ENCODE assay signal across 9 cellular contexts in genomic region chr1:165444897-165445370, GRCh38. TPM values are rescaled to one million over a fixed set of nuclear protein-coding genes. Genes with fewer than 3 reads are reported as not detected.
DNase-seq lines count a peak whose midpoint lies in the region; ATAC-seq and TF ChIP-seq lines count a peak whose summit lies in the region.
"Had no signal": no experiment of that assay in that cellular context is flagged by ENCODE, and none has a peak within 500 bp of the region (broad histone marks: within the 10 kb centered on the region; RNA-seq: fewer than 3 reads in every experiment).

TSS of gene RXRG (minus strand) at chr1:165445126. CDS start at chr1:165444893, 233 bp downstream.

- no peak for TF ChIP-seq CTCF in RWPE2 (IDR thresholded peaks at IDR 0.05; ENCODE audit: poor library complexity, severe bottlenecking)
- no peak for TF ChIP-seq CTCF in esophagus squamous epithelium (IDR thresholded peaks at IDR 0.05)

- CTCF ChIA-PET in HEK293T (lab: Yijun Ruan, JAX), result no interaction called here

- POLR2A ChIA-PET in HEK293T (lab: Yijun Ruan, JAX), result no interaction called here

- H4K8ac ChIP-seq in neuronal stem cell (ENCODE audit: low read depth, low read length), result no peak within 1 kb of the TSS

- no peak within 1 kb of the TSS for H4K91ac ChIP-seq in neuronal stem cell (ENCODE audit: low read depth, low read length, poor library complexity)

- H3K79me1 ChIP-seq in neuronal stem cell (ENCODE audit: low read depth, low read length), result no peaks in the 10 kb centered on the region

- H3K9ac ChIP-seq in neuronal stem cell (ENCODE audit: low read depth, low read length, poor library complexity), result peak within 1 kb of the TSS; percentile 26

- no peak within 1 kb of the TSS for H3K27ac ChIP-seq in RWPE2 (ENCODE audit: poor library complexity, severe bottlenecking)
- no peak within 1 kb of the TSS for H3K27ac ChIP-seq in esophagus squamous epithelium
- no peak within 1 kb of the TSS for H3K27ac ChIP-seq in neuronal stem cell (replicated peaks; ENCODE audit: low read length)

- H3K9me3 ChIP-seq in RWPE2 (ENCODE audit: severe bottlenecking) (no peaks in the 10 kb centered on the region), esophagus squamous epithelium (no peaks in the 10 kb centered on the region), neuronal stem cell (replicated peaks in 1 of 2; ENCODE audit: control insufficient read depth in 2 of 2, insufficient read depth in 1 of 2, low read depth in 1 of 2, low read length in 2 of 2) (no peaks in the 10 kb centered on the region)

- no peaks in the 10 kb centered on the region for H3K4me1 Mint-ChIP-seq in stimulated activated memory B cell treated with anti-CD40 and anti-IgM and Interleukin-4, amounts not matched to agents 10 μg/mL and 1 μg/mL and 100 μg/mL, for 72 hours

- no peak within 1 kb of the TSS for H3K4ac ChIP-seq in neuronal stem cell (ENCODE audit: low read length)

- H3K14ac ChIP-seq in neuronal stem cell (ENCODE audit: low read length), result peak within 1 kb of the TSS; percentile 39

- H3K4me1 ChIP-seq in RWPE2 (ENCODE audit: insufficient read depth, poor library complexity, severe bottlenecking) (no peaks in the 10 kb centered on the region), esophagus squamous epithelium (peaks cover 3 to 14% (median 13%) of the 10 kb centered on the region in 3 donors), neuronal stem cell (ENCODE audit: control insufficient read depth in 2 of 2, insufficient read depth in 1 of 2, low read depth in 1 of 2, low read length in 2 of 2) (peaks cover 0 to 21% of the 10 kb centered on the region in 2 donors)

- peak within 1 kb of the TSS; percentile 69 for H3K4me2 ChIP-seq in neuronal stem cell (ENCODE audit: insufficient read depth, low read length, poor library complexity, severe bottlenecking)

- H2BK5ac ChIP-seq in neuronal stem cell (ENCODE audit: low read length), result no peak within 1 kb of the TSS

- intact Hi-C loops in esophagus squamous epithelium (cut with DNase I), result no loop called here

- no peak within 1 kb of the TSS for H3K4me3 Mint-ChIP-seq in stimulated activated memory B cell treated with anti-CD40 and anti-IgM and Interleukin-4, amounts not matched to agents 10 μg/mL and 1 μg/mL and 100 μg/mL, for 72 hours
- H3K4me3 Mint-ChIP-seq: brain had no signal

- no peak within 1 kb of the TSS for H3K4me3 ChIP-seq in RWPE2 (ENCODE audit: severe bottlenecking)
- H3K4me3 ChIP-seq in esophagus squamous epithelium, result peak within 1 kb of the TSS in 3 of 4 donors; percentile 30 to 60 (median 37)
- H3K4me3 ChIP-seq in neuronal stem cell (ENCODE audit: low read length in 2 of 2), result no peak within 1 kb of the TSS

- H2BK120ac ChIP-seq in neuronal stem cell (ENCODE audit: low read depth, low read length), result no peak within 1 kb of the TSS

- no peak within 1 kb of the TSS for H2AK5ac ChIP-seq in neuronal stem cell (ENCODE audit: low read depth, low read length)

- DNase-seq in HEK293T (ENCODE audit: extremely low spot score) (peak; percentile 60), RWPE2 (ENCODE audit: low spot score) (no peak), esophagus squamous epithelium (lab: John Stamatoyannopoulos, UW) (no peak), neuronal stem cell (ENCODE audit: low spot score) (peak; percentile 52), SKM-1 (lab: John Stamatoyannopoulos, UW; ENCODE audit: unreplicated experiment) (no peak), OCI-M2 (lab: John Stamatoyannopoulos, UW; ENCODE audit: unreplicated experiment) (no peak)

- H3K18ac ChIP-seq in neuronal stem cell (ENCODE audit: low read length), result peak within 1 kb of the TSS; percentile 63

- H3K36me3 ChIP-seq in RWPE2 (ENCODE audit: low read depth), result no peaks in the 10 kb centered on the region
- H3K36me3 ChIP-seq in esophagus squamous epithelium, result no peaks in the 10 kb centered on the region
- no peaks in the 10 kb centered on the region for H3K36me3 ChIP-seq in neuronal stem cell (replicated peaks in 1 of 2; ENCODE audit: control insufficient read depth in 2 of 2, insufficient read depth in 2 of 2, low read length in 2 of 2)

- no peaks in the 10 kb centered on the region for H3K36me3 Mint-ChIP-seq in stimulated activated memory B cell treated with anti-CD40 and anti-IgM and Interleukin-4, amounts not matched to agents 10 μg/mL and 1 μg/mL and 100 μg/mL, for 72 hours
- H3K36me3 Mint-ChIP-seq: brain had no signal

- H3K9me3 Mint-ChIP-seq in stimulated activated memory B cell treated with anti-CD40 and anti-IgM and Interleukin-4, amounts not matched to agents 10 μg/mL and 1 μg/mL and 100 μg/mL, for 72 hours, result peaks cover 3% of the 10 kb centered on the region
- H3K9me3 Mint-ChIP-seq: brain had no signal

- TF ChIP-seq POLR2A in esophagus squamous epithelium (IDR thresholded peaks at IDR 0.05), result no peak

- H3K27ac Mint-ChIP-seq in stimulated activated memory B cell treated with anti-CD40 and anti-IgM and Interleukin-4, amounts not matched to agents 10 μg/mL and 1 μg/mL and 100 μg/mL, for 72 hours, result no peak within 1 kb of the TSS
- H3K27ac Mint-ChIP-seq: brain had no signal

- peaks cover 6% of the 10 kb centered on the region for H3K27me3 Mint-ChIP-seq in stimulated activated memory B cell treated with anti-CD40 and anti-IgM and Interleukin-4, amounts not matched to agents 10 μg/mL and 1 μg/mL and 100 μg/mL, for 72 hours

- H2BK12ac ChIP-seq in neuronal stem cell (ENCODE audit: low read length), result no peak within 1 kb of the TSS

- WGBS in esophagus squamous epithelium, 2 donors, result 4 to 6% methylated on average over 10 to 13 of the region's 33 CpGs
- no CpG with 5 or more reads among the region's 33 CpGs for WGBS in neuronal stem cell (ENCODE audit: extremely low coverage in 2 of 2, insufficient read length in 2 of 2, insufficient replicate concordance in 1 of 2), 2 donors

- H2AFZ ChIP-seq in neuronal stem cell (ENCODE audit: low read length), result peak within 1 kb of the TSS; percentile 79

- no peak within 1 kb of the TSS for H2BK15ac ChIP-seq in neuronal stem cell (ENCODE audit: low read length)

- peak; percentile 56; the same call in 2 of the 3 replicates for ATAC-seq in RWPE2 (ENCODE audit: low read depth)
- ATAC-seq in GM21737 (IDR thresholded peaks at IDR 0.05; ENCODE audit: unreplicated experiment), result no peak
- no peak for ATAC-seq in stimulated activated memory B cell treated with anti-CD40 and anti-IgM and Interleukin-4, amounts not matched to agents 10 μg/mL and 1 μg/mL and 100 μg/mL, for 72 hours

- H3K27me3 ChIP-seq in RWPE2 (ENCODE audit: insufficient read depth, poor library complexity, severe bottlenecking), result peaks cover 40% of the 10 kb centered on the region
- H3K27me3 ChIP-seq in esophagus squamous epithelium, result peaks cover 0 to 88% (median 0%) of the 10 kb centered on the region in 4 donors
- H3K27me3 ChIP-seq in neuronal stem cell (ENCODE audit: control insufficient read depth in 3 of 3, insufficient read depth in 3 of 3, low read depth in 1 of 3, low read length in 3 of 3), result peaks cover 0 to 53% (median 21%) of the 10 kb centered on the region in 3 experiments

- no peak within 1 kb of the TSS for H3K23ac ChIP-seq in neuronal stem cell (ENCODE audit: low read depth, low read length, poor library complexity)

TF ChIP-seq in HEK293T, 16 proteins besides CTCF, POLR2A, EP300 and RAD21:
- no peak for TF ChIP-seq CTBP1 (IDR thresholded peaks at IDR 0.05; ENCODE audit: borderline replicate concordance)
- TF ChIP-seq PKNOX1 (IDR thresholded peaks at IDR 0.05), result peak; percentile 41
- no peak for TF ChIP-seq ZNF384 (IDR thresholded peaks at IDR 0.05)
- no peak for TF ChIP-seq FOXA1 (IDR thresholded peaks at IDR 0.05)

RNA-seq across cellular contexts. Expression of gene RXRG, which starts in this region (rescaled TPM):
- under 1 TPM in 2 of 4 donors, not detected in 2; 0.15 to 0.38 TPM for total RNA-seq in esophagus squamous epithelium
- polyA plus RNA-seq in neuronal stem cell (2013, experiment 1 of 2), result 0.01 TPM
- polyA plus RNA-seq in neuronal stem cell (2013, experiment 2 of 2), result not detected

Comparison
In these comparisons a context has a peak if more than half of its experiments do, and no peak if none do; other contexts are left out.
1. DNase-seq: peak in HEK293T (single experiment) and neuronal stem cell (single experiment); none in RWPE2 (single experiment), esophagus squamous epithelium (single experiment), SKM-1 (single experiment) and OCI-M2 (single experiment).
2. H3K4me3 ChIP-seq: peak in esophagus squamous epithelium (3 of 4); none in RWPE2 (single experiment) and neuronal stem cell (0 of 2).